In genomic region chr11:64608260-64608538, GRCh38 we compare ENCODE assay signal across 1 cellular context.
TF ChIP-seq lines count a peak whose summit lies in the region.

No MANE protein-coding gene starts in this region.

TF ChIP-seq in GM23338, 12 proteins besides CTCF, POLR2A, EP300 and RAD21 (continued from another document):
- no peak for TF ChIP-seq ZNF462 (CRISPR knock-in tag; IDR thresholded peaks at IDR 0.05)
- TF ChIP-seq JUNB (IDR thresholded peaks at IDR 0.05; ENCODE audit: unreplicated experiment), result no peak
